Comparison of ENCODE assay signal across 1 cellular context in genomic region chr3:35970793-35971192, GRCh38.
TF ChIP-seq lines count a peak whose summit lies in the region.

No MANE protein-coding gene starts in this region.

TF ChIP-seq in GM23338, 12 proteins besides CTCF, POLR2A, EP300 and RAD21 (continued from another document):
- TF ChIP-seq, protein P1, sequence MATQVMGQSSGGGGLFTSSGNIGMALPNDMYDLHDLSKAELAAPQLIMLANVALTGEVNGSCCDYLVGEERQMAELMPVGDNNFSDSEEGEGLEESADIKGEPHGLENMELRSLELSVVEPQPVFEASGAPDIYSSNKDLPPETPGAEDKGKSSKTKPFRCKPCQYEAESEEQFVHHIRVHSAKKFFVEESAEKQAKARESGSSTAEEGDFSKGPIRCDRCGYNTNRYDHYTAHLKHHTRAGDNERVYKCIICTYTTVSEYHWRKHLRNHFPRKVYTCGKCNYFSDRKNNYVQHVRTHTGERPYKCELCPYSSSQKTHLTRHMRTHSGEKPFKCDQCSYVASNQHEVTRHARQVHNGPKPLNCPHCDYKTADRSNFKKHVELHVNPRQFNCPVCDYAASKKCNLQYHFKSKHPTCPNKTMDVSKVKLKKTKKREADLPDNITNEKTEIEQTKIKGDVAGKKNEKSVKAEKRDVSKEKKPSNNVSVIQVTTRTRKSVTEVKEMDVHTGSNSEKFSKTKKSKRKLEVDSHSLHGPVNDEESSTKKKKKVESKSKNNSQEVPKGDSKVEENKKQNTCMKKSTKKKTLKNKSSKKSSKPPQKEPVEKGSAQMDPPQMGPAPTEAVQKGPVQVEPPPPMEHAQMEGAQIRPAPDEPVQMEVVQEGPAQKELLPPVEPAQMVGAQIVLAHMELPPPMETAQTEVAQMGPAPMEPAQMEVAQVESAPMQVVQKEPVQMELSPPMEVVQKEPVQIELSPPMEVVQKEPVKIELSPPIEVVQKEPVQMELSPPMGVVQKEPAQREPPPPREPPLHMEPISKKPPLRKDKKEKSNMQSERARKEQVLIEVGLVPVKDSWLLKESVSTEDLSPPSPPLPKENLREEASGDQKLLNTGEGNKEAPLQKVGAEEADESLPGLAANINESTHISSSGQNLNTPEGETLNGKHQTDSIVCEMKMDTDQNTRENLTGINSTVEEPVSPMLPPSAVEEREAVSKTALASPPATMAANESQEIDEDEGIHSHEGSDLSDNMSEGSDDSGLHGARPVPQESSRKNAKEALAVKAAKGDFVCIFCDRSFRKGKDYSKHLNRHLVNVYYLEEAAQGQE (IDR thresholded peaks at IDR 0.05; ENCODE audit: unreplicated experiment): no peak
- TF ChIP-seq NANOG (IDR thresholded peaks at IDR 0.05; ENCODE audit: borderline replicate concordance) (no peak), STAT1 (IDR thresholded peaks at IDR 0.05; ENCODE audit: unreplicated experiment) (no peak), ZNF114 (CRISPR knock-in tag; IDR thresholded peaks at IDR 0.05) (no peak), ETS1 (IDR thresholded peaks at IDR 0.05) (no peak), CREB1 (CRISPR knock-in tag; IDR thresholded peaks at IDR 0.05; ENCODE audit: low read depth) (no peak)
